17 cellular contexts compared by ENCODE assay signal in the genomic region with DNA sequence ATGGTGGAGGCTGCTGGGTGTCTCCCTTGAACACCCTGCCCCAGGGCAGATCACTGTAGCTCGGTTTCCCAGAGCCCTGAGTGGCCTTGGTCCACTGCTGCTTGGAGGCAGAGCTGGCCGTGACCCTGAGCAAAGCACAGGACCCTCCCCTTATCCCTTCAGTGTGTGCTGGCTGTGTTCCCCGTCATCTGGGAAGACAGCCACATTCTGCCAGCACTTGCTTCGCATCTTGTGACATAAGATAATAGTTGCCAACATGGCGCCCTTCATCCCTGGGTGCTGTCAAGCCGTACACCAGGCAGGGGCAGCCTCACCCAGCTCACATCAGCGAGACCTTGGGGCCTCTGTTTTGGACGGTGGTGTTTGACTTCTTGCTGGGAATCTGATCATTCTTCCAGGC.
"Had no signal": no experiment of that assay in that cellular context is flagged by ENCODE, and none has a peak within 500 bp of the region (broad histone marks: within the 10 kb centered on the region; RNA-seq: fewer than 3 reads in every experiment).

No MANE protein-coding gene starts in this region.

- ATAC-seq: activated CD4-positive, CD25-positive, alpha-beta regulatory T cell treated with anti-CD3 and anti-CD28 coated beads, Interleukin-2, amount 50 U/mL, for 24 hours; activated CD8-positive, alpha-beta memory T cell treated with anti-CD3 and anti-CD28 coated beads, Interleukin-2, amount 10 ng/mL, durations not matched to agents 7 days and 5 days; left lobe of liver; naive thymus-derived CD8-positive, alpha-beta T cell; T-cell had no signal

- H3K4me3 Mint-ChIP-seq: activated CD8-positive, alpha-beta memory T cell treated with anti-CD3 and anti-CD28 coated beads, Interleukin-2, amount 10 ng/mL, durations not matched to agents 7 days and 5 days; activated naive CD4-positive, alpha-beta T cell treated with anti-CD3 and anti-CD28 coated beads, Interleukin-2, amount 50 U/mL, for 24 hours; naive thymus-derived CD8-positive, alpha-beta T cell; T-cell had no signal

- H3K9me3 Mint-ChIP-seq: activated naive CD4-positive, alpha-beta T cell treated with anti-CD3 and anti-CD28 coated beads, Interleukin-2, amount 50 U/mL, for 24 hours; naive thymus-derived CD8-positive, alpha-beta T cell; T-cell had no signal

- DNase-seq: activated CD4-positive, alpha-beta T cell treated with anti-CD3 and anti-CD28 coated beads, Interleukin-2, amount 50 U/mL, for 4 hours; activated CD8-positive, alpha-beta memory T cell treated with anti-CD3 and anti-CD28 coated beads, Interleukin-2, amount 10 ng/mL, durations not matched to agents 7 days and 5 days; activated T-cell treated with anti-CD3 and anti-CD28 coated beads, Interleukin-2, amount 50 U/mL, for 1 hour; amniotic stem cell; brain microvascular endothelial cell; effector memory CD4-positive, alpha-beta T cell; mesenchymal stem cell; SK-N-SH; stimulated activated CD4-positive, alpha-beta T cell treated with anti-CD3 and anti-CD28 coated beads, Interleukin-15, amount 100 ng/mL, for 24 hours; stimulated activated CD4-positive, alpha-beta T cell treated with anti-CD3 and anti-CD28 coated beads, Interleukin-4, amount 100 ng/mL, for 24 hours; stimulated activated naive CD4-positive, alpha-beta T cell treated with Interleukin-2 at 50 U/mL for 16 hours; T-cell; T-helper 9 cell had no signal

- H3K27me3 Mint-ChIP-seq: activated CD8-positive, alpha-beta memory T cell treated with anti-CD3 and anti-CD28 coated beads, Interleukin-2, amount 10 ng/mL, durations not matched to agents 7 days and 5 days; activated naive CD4-positive, alpha-beta T cell treated with anti-CD3 and anti-CD28 coated beads, Interleukin-2, amount 50 U/mL, for 24 hours; naive thymus-derived CD8-positive, alpha-beta T cell; T-cell had no signal

- H3K36me3 Mint-ChIP-seq: activated CD8-positive, alpha-beta memory T cell treated with anti-CD3 and anti-CD28 coated beads, Interleukin-2, amount 10 ng/mL, durations not matched to agents 7 days and 5 days had no signal

- H3K27ac Mint-ChIP-seq: activated CD8-positive, alpha-beta memory T cell treated with anti-CD3 and anti-CD28 coated beads, Interleukin-2, amount 10 ng/mL, durations not matched to agents 7 days and 5 days; activated naive CD4-positive, alpha-beta T cell treated with anti-CD3 and anti-CD28 coated beads, Interleukin-2, amount 50 U/mL, for 24 hours; T-cell had no signal
